Comparison of ENCODE assay signal across 8 cellular contexts in the genomic region with DNA sequence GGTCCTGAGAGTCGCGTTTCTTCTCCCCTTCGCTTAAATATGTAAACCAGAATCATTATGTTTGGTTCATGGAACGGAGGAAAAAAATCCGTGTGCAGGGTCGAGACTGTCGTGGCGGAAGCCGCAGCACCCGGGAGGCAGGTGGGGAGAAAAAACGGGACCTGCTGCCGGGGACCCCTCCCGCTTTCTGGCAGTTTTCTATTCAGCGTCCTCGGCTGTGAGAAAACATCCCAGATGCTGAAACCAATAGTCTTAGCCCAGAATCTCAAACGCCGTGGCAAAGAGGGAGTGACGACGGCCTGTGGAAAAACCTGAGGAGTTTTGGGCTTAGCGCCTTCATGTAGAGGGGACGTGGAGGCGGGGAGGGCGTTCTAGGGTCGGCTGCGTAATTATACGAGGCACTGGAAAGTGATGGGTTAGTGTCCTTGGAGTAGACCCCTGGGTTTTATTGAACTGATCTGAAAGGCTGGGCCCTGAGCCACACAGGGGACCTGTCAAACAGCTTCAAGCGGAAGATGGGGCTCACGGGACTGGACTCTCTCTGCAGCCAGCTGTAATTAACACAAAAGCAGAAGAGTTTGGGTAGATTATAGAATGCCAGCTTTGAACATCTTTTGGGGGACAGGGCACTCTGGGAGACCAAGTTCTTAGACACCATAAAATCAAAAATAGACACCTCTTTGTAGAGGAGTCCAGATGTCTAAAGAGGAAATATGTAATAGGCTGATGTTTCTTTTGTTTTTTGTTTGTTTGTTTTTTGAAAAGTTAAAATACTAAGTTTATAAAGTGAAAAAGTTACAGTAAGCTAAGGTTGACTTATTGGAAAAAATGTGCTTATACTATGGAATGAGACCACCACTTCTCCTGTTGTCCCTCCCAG. TPM values are rescaled to one million over a fixed set of nuclear protein-coding genes. Genes with fewer than 3 reads are reported as not detected.
A peak's percentile ranks its signal among the peaks of the same experiment; 100 is the strongest.
DNase-seq lines count a peak whose midpoint lies in the region; ATAC-seq and TF ChIP-seq lines count a peak whose summit lies in the region.

No MANE protein-coding gene starts in this region.

- ATAC-seq in HG02970 (IDR thresholded peaks at IDR 0.05; ENCODE audit: low FRiP score, unreplicated experiment): no peak

- WGBS in neuronal stem cell (ENCODE audit: extremely low coverage in 2 of 2, insufficient read length in 2 of 2, insufficient replicate concordance in 1 of 2), 2 donors: no CpG with 5 or more reads among the region's 28 CpGs

- H3K18ac ChIP-seq in neuronal stem cell (ENCODE audit: low read length): peak overlapping the region; percentile 69

- no peak overlapping the region for H2BK12ac ChIP-seq in neuronal stem cell (ENCODE audit: low read length)

- H2AK5ac ChIP-seq in neuronal stem cell (ENCODE audit: low read depth, low read length): no peak overlapping the region

- H2BK120ac ChIP-seq in neuronal stem cell (ENCODE audit: low read depth, low read length): no peak overlapping the region

- no peak overlapping the region for H4K91ac ChIP-seq in neuronal stem cell (ENCODE audit: low read depth, low read length, poor library complexity)

- H3K36me3 Mint-ChIP-seq in activated T-cell treated with anti-CD3 and anti-CD28 coated beads, Interleukin-2, amount 50 U/mL, for 24 hours (ENCODE audit: low read depth): peaks cover 30% of the 10 kb centered on the region

- H3K36me3 ChIP-seq in neuronal stem cell (replicated peaks in 1 of 2; ENCODE audit: control insufficient read depth in 2 of 2, insufficient read depth in 2 of 2, low read length in 2 of 2): peaks cover 8 to 26% of the 10 kb centered on the region in 2 donors

- H3K14ac ChIP-seq in neuronal stem cell (ENCODE audit: low read length): no peak overlapping the region

- H4K8ac ChIP-seq in neuronal stem cell (ENCODE audit: low read depth, low read length): no peak overlapping the region

- H3K27ac ChIP-seq in neuronal stem cell (replicated peaks; ENCODE audit: low read length): peak overlapping the region; percentile 86

- peak overlapping the region; percentile 71 to 76 for H3K4me3 ChIP-seq in foreskin fibroblast (ENCODE audit: low read depth in 1 of 2, low read length in 2 of 2)
- H3K4me3 ChIP-seq in neuronal stem cell (ENCODE audit: low read length in 2 of 2): peak overlapping the region; percentile 60 to 84

- no peak overlapping the region for H3K4ac ChIP-seq in neuronal stem cell (ENCODE audit: low read length)

- peak overlapping the region; percentile 92 for H3K27ac Mint-ChIP-seq in activated T-cell treated with anti-CD3 and anti-CD28 coated beads, Interleukin-2, amount 50 U/mL, for 24 hours

- peak overlapping the region; percentile 87 for H3K4me3 Mint-ChIP-seq in activated T-cell treated with anti-CD3 and anti-CD28 coated beads, Interleukin-2, amount 50 U/mL, for 24 hours

- peak overlapping the region; percentile 91 for H3K4me2 ChIP-seq in neuronal stem cell (ENCODE audit: insufficient read depth, low read length, poor library complexity, severe bottlenecking)

- H3K4me1 ChIP-seq in neuronal stem cell (ENCODE audit: control insufficient read depth in 2 of 2, insufficient read depth in 1 of 2, low read depth in 1 of 2, low read length in 2 of 2): peaks cover 6 to 12% of the 10 kb centered on the region in 2 donors

- H3K23ac ChIP-seq in neuronal stem cell (ENCODE audit: low read depth, low read length, poor library complexity): no peak overlapping the region

- DNase-seq in NK-92 treated with Interleukin-12 subunit alpha and Interleukin-12 subunit beta, amount 100 ng/mL, for 24 hours (lab: John Stamatoyannopoulos, UW): peak; percentile 54
- DNase-seq in NK-92 (lab: John Stamatoyannopoulos, UW; ENCODE audit: unreplicated experiment) (no peak), NCI-H526 treated with DMSO at 0.1 percent for 48 hours (lab: John Stamatoyannopoulos, UW) (peak; percentile 35), foreskin fibroblast (peak in 1 of 2 donors; percentile 52), neuronal stem cell (ENCODE audit: low spot score) (peak; percentile 36), NCI-H510A treated with DMSO at 0.1 percent for 48 hours (lab: John Stamatoyannopoulos, UW) (no peak)
- peak; percentile 53 for DNase-seq in activated T-cell treated with anti-CD3 and anti-CD28 coated beads, Interleukin-2, amount 50 U/mL, for 24 hours

- H3K79me1 ChIP-seq in neuronal stem cell (ENCODE audit: low read depth, low read length): peaks cover 9% of the 10 kb centered on the region

- H3K9me3 ChIP-seq in neuronal stem cell (replicated peaks in 1 of 2; ENCODE audit: control insufficient read depth in 2 of 2, insufficient read depth in 1 of 2, low read depth in 1 of 2, low read length in 2 of 2): peaks cover 0 to 4% of the 10 kb centered on the region in 2 donors

- TF ChIP-seq CTCF in foreskin fibroblast (IDR thresholded peaks at IDR 0.05; ENCODE audit: low read depth, low read length): no peak

- H3K27me3 Mint-ChIP-seq in activated T-cell treated with anti-CD3 and anti-CD28 coated beads, Interleukin-2, amount 50 U/mL, for 24 hours: peaks cover 10% of the 10 kb centered on the region

- H3K4me1 Mint-ChIP-seq in activated T-cell treated with anti-CD3 and anti-CD28 coated beads, Interleukin-2, amount 50 U/mL, for 24 hours (ENCODE audit: low read depth): peaks cover 31% of the 10 kb centered on the region

- no peaks in the 10 kb centered on the region for H3K27me3 ChIP-seq in neuronal stem cell (ENCODE audit: control insufficient read depth in 3 of 3, insufficient read depth in 3 of 3, low read depth in 1 of 3, low read length in 3 of 3)

- peak overlapping the region; percentile 68 for H2BK5ac ChIP-seq in neuronal stem cell (ENCODE audit: low read length)

- H2AFZ ChIP-seq in neuronal stem cell (ENCODE audit: low read length): peak overlapping the region; percentile 83

- no peaks in the 10 kb centered on the region for H3K9me3 Mint-ChIP-seq in activated T-cell treated with anti-CD3 and anti-CD28 coated beads, Interleukin-2, amount 50 U/mL, for 24 hours

- no peak overlapping the region for H2BK15ac ChIP-seq in neuronal stem cell (ENCODE audit: low read length)

- H3K9ac ChIP-seq in neuronal stem cell (ENCODE audit: low read depth, low read length, poor library complexity): no peak overlapping the region

RNA-seq across cellular contexts. Expression of a gene that starts 0.8 kb away (rescaled TPM):
- polyA plus RNA-seq in neuronal stem cell (2013, experiment 1 of 2): 88.9 TPM
- polyA plus RNA-seq in neuronal stem cell (2013, experiment 2 of 2): 91.2 TPM

RNA-seq across cellular contexts. Expression of a gene that starts 53.7 kb away (rescaled TPM):
- 1.6 TPM for polyA plus RNA-seq in neuronal stem cell (2013, experiment 1 of 2)
- polyA plus RNA-seq in neuronal stem cell (2013, experiment 2 of 2): 1.3 TPM

Comparison
In these comparisons a context has a peak if more than half of its experiments do, and no peak if none do; other contexts are left out.
1. DNase-seq: peak in NK-92 treated with Interleukin-12 subunit alpha and Interleukin-12 subunit beta, amount 100 ng/mL, for 24 hours (single experiment), NCI-H526 treated with DMSO at 0.1 percent for 48 hours (single experiment), activated T-cell treated with anti-CD3 and anti-CD28 coated beads, Interleukin-2, amount 50 U/mL, for 24 hours (single experiment) and neuronal stem cell (single experiment); none in NK-92 (single experiment) and NCI-H510A treated with DMSO at 0.1 percent for 48 hours (single experiment).